11 cellular contexts compared by ENCODE assay signal in the genomic region with DNA sequence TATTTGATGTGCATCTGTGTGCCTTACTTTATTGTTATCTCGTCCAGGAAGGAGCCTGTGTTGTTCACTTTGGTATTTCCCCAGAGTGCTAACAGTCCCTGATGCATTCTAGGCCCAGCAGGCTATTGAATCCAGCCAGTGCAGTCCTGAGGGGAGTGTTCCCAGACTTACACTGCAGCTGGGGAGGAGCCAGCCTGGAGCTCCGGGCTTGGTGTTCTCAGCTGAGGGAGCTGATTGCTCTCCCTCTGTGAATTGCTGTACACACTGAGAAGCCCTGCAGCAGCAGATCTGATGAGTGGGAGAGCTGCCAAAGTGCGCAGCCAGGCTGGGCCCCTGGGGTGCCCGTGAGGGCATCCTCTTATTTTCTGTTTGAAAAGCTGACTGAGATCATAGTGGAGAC.
DNase-seq lines count a peak whose midpoint lies in the region; ATAC-seq and TF ChIP-seq lines count a peak whose summit lies in the region.
"Had no signal": no experiment of that assay in that cellular context is flagged by ENCODE, and none has a peak within 500 bp of the region (broad histone marks: within the 10 kb centered on the region; RNA-seq: fewer than 3 reads in every experiment).

No MANE protein-coding gene starts in this region.

- H3K27me3 ChIP-seq in brain microvascular endothelial cell (replicated peaks), result no peaks in the 10 kb centered on the region

- peak; percentile 22 to 86 (median 67) for DNase-seq in NCI-H1417 (lab: John Stamatoyannopoulos, UW)
- no peak for DNase-seq in NCI-H1417 treated with DMSO at 0.1 percent for 48 hours (lab: John Stamatoyannopoulos, UW)
- peak; percentile 61 for DNase-seq in brain microvascular endothelial cell
- peak; percentile 40 for DNase-seq in iris pigment epithelial cell (ENCODE audit: low read depth)
- no peak for DNase-seq in type B pancreatic cell (ENCODE audit: extremely low spot score, unreplicated experiment)
- DNase-seq in OCI-M2 (lab: John Stamatoyannopoulos, UW; ENCODE audit: unreplicated experiment), result no peak
- DNase-seq in dedifferentiated amniotic fluid mesenchymal stem cell (ENCODE audit: extremely low spot score), result no peak
- DNase-seq: NCI-H1048 had no signal

- no peak overlapping the region for H3K27ac ChIP-seq in brain microvascular endothelial cell
- H3K27ac ChIP-seq: 22Rv1 had no signal

- H3K4me1 Mint-ChIP-seq in type B pancreatic cell (ENCODE audit: unreplicated experiment), result peaks cover 27% of the 10 kb centered on the region

- TF ChIP-seq CTCF in brain microvascular endothelial cell (IDR thresholded peaks at IDR 0.05; ENCODE audit: low read depth, low read length, missing control alignments), result no peak
- no peak for TF ChIP-seq CTCF in type B pancreatic cell (conservative IDR thresholded peaks at IDR 0.05)

- peaks cover 3% of the 10 kb centered on the region for H3K36me3 Mint-ChIP-seq in type B pancreatic cell
- H3K36me3 Mint-ChIP-seq: activated naive CD8-positive, alpha-beta T cell had no signal

- H3K36me3 ChIP-seq in brain microvascular endothelial cell (replicated peaks), result no peaks in the 10 kb centered on the region

- no peaks in the 10 kb centered on the region for H3K27me3 Mint-ChIP-seq in type B pancreatic cell

- no peak overlapping the region for H3K4me3 ChIP-seq in brain microvascular endothelial cell (ENCODE audit: low read depth, low read length)

- ATAC-seq in HG02759 (IDR thresholded peaks at IDR 0.05; ENCODE audit: unreplicated experiment), result no peak

- peak overlapping the region; percentile 54 for H3K4me3 Mint-ChIP-seq in type B pancreatic cell
- H3K4me3 Mint-ChIP-seq: activated naive CD8-positive, alpha-beta T cell had no signal

- H3K27ac Mint-ChIP-seq in type B pancreatic cell, result peak overlapping the region; percentile 82
- H3K27ac Mint-ChIP-seq: activated naive CD8-positive, alpha-beta T cell had no signal

- H3K9me3 Mint-ChIP-seq in type B pancreatic cell, result no peaks in the 10 kb centered on the region

- in situ Hi-C loops in brain microvascular endothelial cell (cut with HindIII; ENCODE audit: low pct_ligation_motif_present, low sequenced_read_pairs), result no loop called here

Comparison
In these comparisons a context has a peak if more than half of its experiments do, and no peak if none do; other contexts are left out.
1. DNase-seq: peak in NCI-H1417 (3 of 3), brain microvascular endothelial cell (single experiment) and iris pigment epithelial cell (single experiment); none in NCI-H1417 treated with DMSO at 0.1 percent for 48 hours (single experiment), type B pancreatic cell (single experiment), OCI-M2 (single experiment) and dedifferentiated amniotic fluid mesenchymal stem cell (single experiment).